27 cellular contexts compared by ENCODE assay signal in the genomic region with DNA sequence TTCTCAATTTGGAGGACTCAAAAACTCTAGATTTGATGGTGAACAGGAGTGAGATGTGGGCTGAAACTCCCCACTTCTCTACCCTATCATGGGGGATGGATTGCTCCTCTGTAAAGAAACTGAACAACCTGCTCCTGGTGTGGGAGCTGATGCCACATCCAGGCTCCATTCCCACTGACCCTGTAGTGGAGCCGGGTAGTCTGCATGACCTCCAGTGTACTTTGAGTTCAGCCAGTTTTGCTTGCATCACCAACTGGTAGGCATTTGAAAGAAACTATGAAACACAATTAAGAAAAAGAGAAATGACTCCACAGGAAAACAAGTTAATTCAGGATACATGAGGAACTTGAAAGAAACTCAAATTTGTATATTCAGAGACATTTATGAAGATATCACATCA.
"Had no signal": no experiment of that assay in that cellular context is flagged by ENCODE, and none has a peak within 500 bp of the region (broad histone marks: within the 10 kb centered on the region; RNA-seq: fewer than 3 reads in every experiment).

No MANE protein-coding gene starts in this region.

- H3K4me3 ChIP-seq: adrenal gland, ascending aorta, stomach, suprapubic skin, tibial nerve, uterus had no signal

- H3K36me3 Mint-ChIP-seq: activated naive CD8-positive, alpha-beta T cell; stimulated activated memory B cell treated with anti-CD40 and anti-IgM and Interleukin-4, amounts not matched to agents 10 μg/mL and 1 μg/mL and 100 μg/mL, for 72 hours; WTC11 had no signal

- H3K4me3 Mint-ChIP-seq: activated naive CD8-positive, alpha-beta T cell; activated T-cell treated with anti-CD3 and anti-CD28 coated beads, Interleukin-2, amount 50 U/mL, for 4 hours; naive B cell; stimulated activated memory B cell treated with anti-CD40 and anti-IgM and Interleukin-4, amounts not matched to agents 10 μg/mL and 1 μg/mL and 100 μg/mL, for 72 hours; WTC11 had no signal

- H3K27ac ChIP-seq: adrenal gland, ascending aorta, brain microvascular endothelial cell, stomach, suprapubic skin, tibial nerve, uterus had no signal

- H3K27me3 ChIP-seq: adrenal gland, ascending aorta, brain microvascular endothelial cell, stomach, suprapubic skin, tibial nerve, uterus had no signal

- H3K27ac Mint-ChIP-seq: activated naive CD8-positive, alpha-beta T cell; activated T-helper 2 cell treated with anti-CD3 and anti-CD28 coated beads, Interferon-gamma antibody, Interleukin-2, Interleukin-4, amounts not matched to agents 10 μg/mL and 5 μg/mL and 100 μg/mL, durations not matched to agents 14 hours and 24 hours and 36 hours; stimulated activated memory B cell treated with anti-CD40 and anti-IgM and Interleukin-4, amounts not matched to agents 10 μg/mL and 1 μg/mL and 100 μg/mL, for 72 hours; WTC11 had no signal

- H3K4me1 ChIP-seq: uterus had no signal

- H3K9me3 ChIP-seq: ascending aorta, suprapubic skin, uterus had no signal

- DNase-seq: activated CD4-positive, alpha-beta T cell treated with anti-CD3 and anti-CD28 coated beads, Interleukin-2, amount 50 U/mL, for 4 hours; activated CD8-positive, alpha-beta memory T cell treated with anti-CD3 and anti-CD28 coated beads, Interleukin-2, amount 50 U/mL, for 48 hours; activated naive CD4-positive, alpha-beta T cell; activated T-cell treated with anti-CD3 and anti-CD28 coated beads, Interleukin-2, amount 50 U/mL, for 4 hours; adrenal gland; brain microvascular endothelial cell; caudate nucleus; dermis blood vessel endothelial cell; effector CD8-positive, alpha-beta T cell; glutamatergic neuron; hippocampal formation; mesenchymal stem cell; naive B cell; nucleus accumbens; small intestine; stimulated activated CD4-positive, alpha-beta T cell treated with anti-CD3 and anti-CD28 coated beads, Interleukin-2, amount 100 ng/mL, for 24 hours; stomach; uterus had no signal

- H3K36me3 ChIP-seq: adrenal gland, ascending aorta, brain microvascular endothelial cell, stomach, suprapubic skin, tibial nerve, uterus had no signal

- ATAC-seq: activated T-cell treated with anti-CD3 and anti-CD28 coated beads, Interleukin-2, amount 50 U/mL, for 4 hours; esophagus mucosa; sciatic nerve; stimulated activated memory B cell treated with anti-CD40 and anti-IgM and Interleukin-4, amounts not matched to agents 10 μg/mL and 1 μg/mL and 100 μg/mL, for 72 hours; WTC11 had no signal
